ENCODE assay signal across 8 cellular contexts in genomic region chr19:39436350-39436716, GRCh38. TPM values are rescaled to one million over a fixed set of nuclear protein-coding genes. Genes with fewer than 3 reads are reported as not detected.
A peak's percentile ranks its signal among the peaks of the same experiment; 100 is the strongest.
DNase-seq lines count a peak whose midpoint lies in the region; ATAC-seq and TF ChIP-seq lines count a peak whose summit lies in the region.

No MANE protein-coding gene starts in this region.

- DNase-seq in H7, result no peak
- DNase-seq in WTC11 (ENCODE audit: low spot score), result no peak
- no peak for DNase-seq in glutamatergic neuron
- DNase-seq in sciatic nerve (ENCODE audit: low spot score), result no peak
- no peak for DNase-seq in ureter (ENCODE audit: low spot score)

- peaks cover 34% of the 10 kb centered on the region for H3K36me3 Mint-ChIP-seq in WTC11
- no peaks in the 10 kb centered on the region for H3K36me3 Mint-ChIP-seq in glutamatergic neuron (ENCODE audit: unreplicated experiment)

- H3K4me1 Mint-ChIP-seq in WTC11 (peaks cover 41% of the 10 kb centered on the region), glutamatergic neuron (ENCODE audit: low read depth, unreplicated experiment) (peaks cover 8% of the 10 kb centered on the region)

- POLR2A ChIA-PET in WTC11 (lab: Charles Lee), result interaction anchor here (0.6 to 1.8 kb wide), 31 partner anchors 9 to 1059 kb away, joined by 3 to 47 read pairs (median 5); partner anchors contain the start of genes DLL3, MED29, PAF1 and PLEKHG2

- H3K4me3 ChIP-seq in H7 (ENCODE audit: insufficient read depth, low read depth, low read length), result peak overlapping the region; percentile 95
- peak overlapping the region; percentile 26 to 99 (median 88) for H3K4me3 ChIP-seq in skin epidermis

- H3K27me3 ChIP-seq in H7 (ENCODE audit: control insufficient read depth, insufficient read depth, low read length), result no peaks in the 10 kb centered on the region

- peaks cover 24% of the 10 kb centered on the region for H3K36me3 ChIP-seq in H7 (replicated peaks; ENCODE audit: control insufficient read depth, insufficient read depth, low read length)

- H3K27ac ChIP-seq in skin epidermis, result peak overlapping the region in 20 of 21 experiments; percentile 77 to 98 (median 92)

- no peaks in the 10 kb centered on the region for H3K27me3 Mint-ChIP-seq in WTC11 (ENCODE audit: low read depth)
- H3K27me3 Mint-ChIP-seq in glutamatergic neuron (ENCODE audit: unreplicated experiment), result peaks cover 9% of the 10 kb centered on the region

- intact Hi-C loops in sciatic nerve (cut with DNase I), result no loop called here

- ATAC-seq in WTC11 (no peak), HG03469 (IDR thresholded peaks at IDR 0.05; ENCODE audit: unreplicated experiment) (no peak), sciatic nerve (no peak), HG03175 (IDR thresholded peaks at IDR 0.05; ENCODE audit: unreplicated experiment) (no peak)

- H3K27ac Mint-ChIP-seq in WTC11 (peak overlapping the region; percentile 98), glutamatergic neuron (ENCODE audit: unreplicated experiment) (peak overlapping the region; percentile 75)

- H3K9me3 Mint-ChIP-seq in WTC11, result no peaks in the 10 kb centered on the region
- peaks cover 7% of the 10 kb centered on the region for H3K9me3 Mint-ChIP-seq in glutamatergic neuron (ENCODE audit: unreplicated experiment)

- no peak for TF ChIP-seq CTCF in WTC11 (IDR thresholded peaks at IDR 0.05)
- no peak for TF ChIP-seq CTCF in glutamatergic neuron (IDR thresholded peaks at IDR 0.05; ENCODE audit: partially characterized antibody, unreplicated experiment)

- CTCF ChIA-PET in WTC11 (lab: Charles Lee), result interaction anchor here (0.6 to 2.5 kb wide), 14 partner anchors 9 to 984 kb away, joined by 3 to 16 read pairs (median 5); partner anchors contain the start of genes EID2B, PLEKHG2, SAMD4B and SUPT5H

- H3K4me3 Mint-ChIP-seq in WTC11 (peak overlapping the region; percentile 99), glutamatergic neuron (ENCODE audit: unreplicated experiment) (peak overlapping the region; percentile 98)

TF ChIP-seq in WTC11, 78 proteins besides CTCF, POLR2A, EP300 and RAD21:
- TF ChIP-seq CBFB (CRISPR knock-in tag; IDR thresholded peaks at IDR 0.05; ENCODE audit: low read depth), result no peak
- 0 out of 2 replicates have a peak, but pooled peaks have one; percentile 7 for TF ChIP-seq KAT7 (CRISPR knock-in tag; IDR thresholded peaks at IDR 0.05; ENCODE audit: borderline replicate concordance)

RNA-seq across cellular contexts. Expression of gene RPS16, which starts 0.6 kb away (rescaled TPM):
- total RNA-seq in H7 (2014; rRNA removed; shearing (Covaris generic)), result 42.4 and 55.8 TPM in 2 replicates
- 2,962 to 3,158 TPM (median 2,999 TPM) in 3 replicates for total RNA-seq in WTC11 (2021)
- 912 TPM for total RNA-seq in glutamatergic neuron (ENCODE audit: unreplicated experiment)
- 1,367 TPM for total RNA-seq in sciatic nerve
- 2,118 TPM for total RNA-seq in ureter

RNA-seq across cellular contexts. Expression of gene SUPT5H, which starts 9.0 kb away (rescaled TPM):
- total RNA-seq in H7 (2014; rRNA removed; shearing (Covaris generic)), result 82.1 and 86.8 TPM in 2 replicates
- total RNA-seq in WTC11 (2021) (109 to 135 TPM (median 110 TPM) in 3 replicates), glutamatergic neuron (ENCODE audit: unreplicated experiment) (160 TPM), sciatic nerve (102 TPM), ureter (121 TPM)

RNA-seq across cellular contexts. Expression of gene PLEKHG2, which starts 23.9 kb away (rescaled TPM):
- 34.2 and 90.9 TPM in 2 replicates for total RNA-seq in H7 (2014; rRNA removed; shearing (Covaris generic))
- 62.3 to 72.0 TPM (median 63.6 TPM) in 3 replicates for total RNA-seq in WTC11 (2021)
- 205 TPM for total RNA-seq in glutamatergic neuron (ENCODE audit: unreplicated experiment)
- total RNA-seq in sciatic nerve, result 89.2 TPM
- 38.8 TPM for total RNA-seq in ureter

RNA-seq across cellular contexts. Expression of gene ZFP36, which starts 29.7 kb away (rescaled TPM):
- 2.2 and 6.4 TPM in 2 replicates for total RNA-seq in H7 (2014; rRNA removed; shearing (Covaris generic))
- total RNA-seq in WTC11 (2021), result 17.3 to 22.2 TPM (median 18.4 TPM) in 3 replicates
- 3.1 TPM for total RNA-seq in glutamatergic neuron (ENCODE audit: unreplicated experiment)
- total RNA-seq in sciatic nerve, result 342 TPM
- 230 TPM for total RNA-seq in ureter

RNA-seq across cellular contexts. Expression of gene TIMM50, which starts 44.3 kb away (rescaled TPM):
- 134 and 161 TPM in 2 replicates for total RNA-seq in H7 (2014; rRNA removed; shearing (Covaris generic))
- total RNA-seq in WTC11 (2021) (136 to 154 TPM (median 137 TPM) in 3 replicates), glutamatergic neuron (ENCODE audit: unreplicated experiment) (256 TPM), sciatic nerve (38.3 TPM), ureter (64.9 TPM)

Comparison
In these comparisons a context has a peak if more than half of its experiments do, and no peak if none do; other contexts are left out.
1. RNA of gene RPS16, which starts 0.6 kb away (total RNA-seq): 2,962 to 3,158 TPM in WTC11, 2,118 TPM in ureter (single experiment), 1,367 TPM in sciatic nerve (single experiment) and 912 TPM in glutamatergic neuron (single experiment); 42.4 to 55.8 TPM in H7; every median in the first group is over 10 times any median in the second.